In genomic region chr17:42171831-42172230, GRCh38 we compare ENCODE assay signal across 19 cellular contexts. TPM values are rescaled to one million over a fixed set of nuclear protein-coding genes. Genes with fewer than 3 reads are reported as not detected.
DNase-seq lines count a peak whose midpoint lies in the region; ATAC-seq and TF ChIP-seq lines count a peak whose summit lies in the region.
"Had no signal": no experiment of that assay in that cellular context is flagged by ENCODE, and none has a peak within 500 bp of the region (broad histone marks: within the 10 kb centered on the region; RNA-seq: fewer than 3 reads in every experiment).

No MANE protein-coding gene starts in this region.

- peak in 5 of 8 donors; percentile 34 to 65 (median 43) for ATAC-seq in heart right ventricle
- ATAC-seq in Right ventricle myocardium superior (ENCODE audit: poor library complexity), result no peak
- ATAC-seq in foreskin keratinocyte, result peak; percentile 23
- ATAC-seq: right cardiac atrium had no signal

- no peak for DNase-seq in heart right ventricle
- DNase-seq in Right ventricle myocardium superior, result no peak
- peak; percentile 42 to 50 for DNase-seq in foreskin keratinocyte
- peak; percentile 60 for DNase-seq in putamen (ENCODE audit: low spot score)
- DNase-seq in endothelial cell (ENCODE audit: low spot score), result no peak
- no peak for DNase-seq in DMS53 (lab: John Stamatoyannopoulos, UW)
- DNase-seq: activated CD4-positive, alpha-beta T cell treated with anti-CD3 and anti-CD28 coated beads, Interleukin-2, amount 50 U/mL, for 1 hour; activated CD8-positive, alpha-beta memory T cell treated with anti-CD3 and anti-CD28 coated beads, Interleukin-2, amount 50 U/mL, for 4 hours; activated effector memory CD4-positive, alpha-beta T cell treated with Interleukin-2 at 50 U/mL for 16 hours; brain microvascular endothelial cell; C1 segment of cervical spinal cord; foreskin melanocyte; NCI-H2107; NCI-H526; SIG-M5; T-helper 1 cell had no signal

- no peaks in the 10 kb centered on the region for H3K36me3 ChIP-seq in heart right ventricle
- H3K36me3 ChIP-seq: brain microvascular endothelial cell, suprapubic skin had no signal

- H3K27ac Mint-ChIP-seq in endothelial cell (ENCODE audit: unreplicated experiment), result no peak overlapping the region

- H3K4me3 ChIP-seq in heart right ventricle, result no peak overlapping the region
- H3K4me3 ChIP-seq: suprapubic skin had no signal

- H3K27ac ChIP-seq in heart right ventricle (no peak overlapping the region), foreskin keratinocyte (no peak overlapping the region)
- H3K27ac ChIP-seq: brain microvascular endothelial cell, suprapubic skin had no signal

- no peaks in the 10 kb centered on the region for H3K4me1 ChIP-seq in heart right ventricle
- H3K4me1 ChIP-seq in foreskin keratinocyte, result no peaks in the 10 kb centered on the region
- H3K4me1 ChIP-seq: suprapubic skin had no signal

- WGBS in heart right ventricle, 2 donors, result 49 to 52% methylated on average over 11 of the region's 11 CpGs

- H3K4me1 Mint-ChIP-seq in endothelial cell (ENCODE audit: unreplicated experiment), result peaks cover 8% of the 10 kb centered on the region

- H3K27me3 ChIP-seq in heart right ventricle (no peaks in the 10 kb centered on the region), foreskin keratinocyte (peaks cover 30% of the 10 kb centered on the region)
- H3K27me3 ChIP-seq: brain microvascular endothelial cell, suprapubic skin had no signal

- TF ChIP-seq CTCF in heart right ventricle (IDR thresholded peaks at IDR 0.05) (no peak), foreskin keratinocyte (conservative IDR thresholded peaks at IDR 0.05) (peak; percentile 25), endothelial cell (IDR thresholded peaks at IDR 0.05; ENCODE audit: unreplicated experiment) (no peak)

- peaks cover 24% of the 10 kb centered on the region for H3K27me3 Mint-ChIP-seq in endothelial cell (ENCODE audit: unreplicated experiment)

- H3K9me3 Mint-ChIP-seq in endothelial cell (ENCODE audit: unreplicated experiment), result no peaks in the 10 kb centered on the region

- no peaks in the 10 kb centered on the region for H3K9me3 ChIP-seq in heart right ventricle
- H3K9me3 ChIP-seq: suprapubic skin had no signal

- no peak overlapping the region for H3K4me3 Mint-ChIP-seq in endothelial cell (ENCODE audit: unreplicated experiment)

- H3K36me3 Mint-ChIP-seq in endothelial cell (ENCODE audit: low read depth, unreplicated experiment), result peaks cover 5% of the 10 kb centered on the region

- intact Hi-C loops in heart right ventricle (cut with DNase I), result loop anchor here in 1 of 10 donors (10.0 kb wide), 1 partner anchor 207 kb away; the partner anchor contains the start of gene CNP
- intact Hi-C loops in Right ventricle myocardium superior (cut with DNase I), result no loop called here

RNA-seq across cellular contexts. Expression of gene KCNH4, which starts 9.1 kb away (rescaled TPM):
- total RNA-seq in heart right ventricle (under 1 TPM in 6 of 10 donors, not detected in 4; 0.06 to 0.22 (median 0.13) TPM), Right ventricle myocardium superior (0.13 TPM), foreskin keratinocyte (not detected in 2 replicates), endothelial cell (ENCODE audit: unreplicated experiment) (0.08 TPM)
- polyA plus RNA-seq in heart right ventricle (under 1 TPM; 0.07 to 0.29 TPM), foreskin keratinocyte (not detected in 2 replicates)
- total RNA-seq: liver, suprapubic skin had no signal

RNA-seq across cellular contexts. Expression of gene HCRT, which starts 13.4 kb away (rescaled TPM):
- total RNA-seq in heart right ventricle (not detected), Right ventricle myocardium superior (not detected), foreskin keratinocyte (not detected in 2 replicates), endothelial cell (ENCODE audit: unreplicated experiment) (not detected)
- polyA plus RNA-seq in heart right ventricle (not detected), foreskin keratinocyte (not detected in 2 replicates)
- total RNA-seq: liver, right cardiac atrium, suprapubic skin had no signal
- polyA plus RNA-seq: liver, right cardiac atrium had no signal

RNA-seq across cellular contexts. Expression of gene RAB5C, which starts 17.0 kb away (rescaled TPM):
- total RNA-seq in heart right ventricle (10 to 100 TPM; 24.6 to 64.4 (median 35.3) TPM), Right ventricle myocardium superior (38.6 TPM), foreskin keratinocyte (145 and 147 TPM in 2 replicates), endothelial cell (ENCODE audit: unreplicated experiment) (144 TPM)
- polyA plus RNA-seq in heart right ventricle (10 to 100 TPM; 33.3 to 76.5 TPM), foreskin keratinocyte (183 and 190 TPM in 2 replicates)

RNA-seq across cellular contexts. Expression of gene GHDC, which starts 22.5 kb away (rescaled TPM):
- total RNA-seq in heart right ventricle (10 to 100 TPM in 2 of 10 donors, 1 to 10 TPM in 8; 4.6 to 11.5 (median 6.2) TPM), Right ventricle myocardium superior (8.1 TPM), foreskin keratinocyte (7.0 and 8.6 TPM in 2 replicates), endothelial cell (ENCODE audit: unreplicated experiment) (7.2 TPM)
- polyA plus RNA-seq in heart right ventricle (10 to 100 TPM in 1 of 2 donors, 1 to 10 TPM in 1; 7.0 to 10.1 TPM), foreskin keratinocyte (7.6 and 8.0 TPM in 2 replicates)

RNA-seq across cellular contexts. Expression of gene HSPB9, which starts 49.2 kb away (rescaled TPM):
- total RNA-seq in heart right ventricle, result under 1 TPM in 1 of 10 donors, not detected in 9; 0.23 TPM
- under 1 TPM; 0.01 to 0.29 TPM for polyA plus RNA-seq in heart right ventricle
- 0.11 TPM for total RNA-seq in Right ventricle myocardium superior
- total RNA-seq in foreskin keratinocyte, result not detected in 2 replicates
- polyA plus RNA-seq in foreskin keratinocyte, result not detected in 2 replicates
- not detected for total RNA-seq in endothelial cell (ENCODE audit: unreplicated experiment)

Comparison
In these comparisons a context has a peak if more than half of its experiments do, and no peak if none do; other contexts are left out.
1. DNase-seq: peak in foreskin keratinocyte (2 of 2) and putamen (single experiment); none in heart right ventricle (0 of 2), Right ventricle myocardium superior (single experiment), endothelial cell (single experiment) and DMS53 (single experiment).